Comparison of ENCODE assay signal across 6 cellular contexts in the genomic region with DNA sequence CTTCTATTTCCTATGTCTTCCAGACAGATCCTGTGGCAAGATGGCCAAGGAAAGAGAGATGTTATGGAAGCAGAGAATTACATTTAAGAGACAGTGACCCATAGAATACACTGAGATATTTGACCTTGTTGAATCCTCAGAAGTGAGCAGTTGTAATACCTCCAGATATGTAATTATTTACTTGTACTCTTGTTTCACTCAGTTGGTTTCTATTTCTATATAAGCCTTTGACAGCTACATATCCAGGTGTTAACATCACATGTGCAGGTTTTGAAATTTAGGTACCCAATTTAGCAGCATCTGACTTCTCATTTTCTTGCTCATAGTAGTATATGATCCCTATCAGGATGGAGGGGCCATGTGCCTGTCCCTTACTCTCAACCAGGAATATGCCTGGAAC.
"Had no signal": no experiment of that assay in that cellular context is flagged by ENCODE, and none has a peak within 500 bp of the region (broad histone marks: within the 10 kb centered on the region; RNA-seq: fewer than 3 reads in every experiment).

No MANE protein-coding gene starts in this region.

- H3K4me3 ChIP-seq: GM23248, HAP-1, K562 had no signal

- H3K9ac ChIP-seq: GM23248 had no signal

- ATAC-seq: K562 had no signal

- H3K36me3 ChIP-seq: HAP-1 had no signal

- H3K27ac ChIP-seq: GM23248 had no signal

- H3K9me3 ChIP-seq: HAP-1 had no signal

- DNase-seq: GM23248, GOT3, H7, IMR-90 had no signal

- H2AFZ ChIP-seq: GM23248 had no signal

- H3K4me1 ChIP-seq: HAP-1 had no signal
